28 cellular contexts compared by ENCODE assay signal in genomic region chr2:125711081-125711480, GRCh38.
"Had no signal": no experiment of that assay in that cellular context is flagged by ENCODE, and none has a peak within 500 bp of the region (broad histone marks: within the 10 kb centered on the region; RNA-seq: fewer than 3 reads in every experiment).

No MANE protein-coding gene starts in this region.

- H3K4me1 Mint-ChIP-seq: activated CD4-positive, alpha-beta T cell treated with anti-CD3 and anti-CD28 coated beads, Interleukin-2, amount 10 ng/mL, durations not matched to agents 24 days and 14 days had no signal

- H3K27me3 ChIP-seq: adrenal gland, body of pancreas, breast epithelium, SJCRH30 had no signal

- H3K27ac Mint-ChIP-seq: activated CD4-positive, alpha-beta T cell treated with anti-CD3 and anti-CD28 coated beads, Interleukin-2, amount 10 ng/mL, durations not matched to agents 24 days and 14 days; activated CD8-positive, alpha-beta T cell treated with anti-CD3 and anti-CD28 coated beads, Interleukin-2, amount 10 ng/mL, durations not matched to agents 7 days and 5 days; activated naive CD4-positive, alpha-beta T cell treated with anti-CD3 and anti-CD28 coated beads for 36 hours; activated naive CD4-positive, alpha-beta T cell treated with anti-CD3 and anti-CD28 coated beads, Interleukin-2, amount 50 U/mL, for 72 hours; activated T-helper 1 cell treated with anti-CD3 and anti-CD28 coated beads, Interleukin-12 subunit alpha, Interleukin-12 subunit beta, Interleukin-2, Interleukin-4 antibody, amounts not matched to agents 30 ng/mL and 10 ng/mL and 1 ng/mL, durations not matched to agents 14 hours and 24 hours and 36 hours had no signal

- H3K9me3 ChIP-seq: adrenal gland, body of pancreas, breast epithelium, SJCRH30 had no signal

- H3K27ac ChIP-seq: adrenal gland, body of pancreas, breast epithelium, SJCRH30, SK-N-MC, WERI-Rb-1 had no signal

- H3K4me3 ChIP-seq: adrenal gland, body of pancreas, breast epithelium, SJCRH30, SK-N-MC had no signal

- H3K27me3 Mint-ChIP-seq: activated CD4-positive, alpha-beta T cell treated with anti-CD3 and anti-CD28 coated beads, Interleukin-2, amount 10 ng/mL, durations not matched to agents 24 days and 14 days had no signal

- H3K9me3 Mint-ChIP-seq: activated CD4-positive, alpha-beta T cell treated with anti-CD3 and anti-CD28 coated beads, Interleukin-2, amount 10 ng/mL, durations not matched to agents 24 days and 14 days; activated naive CD4-positive, alpha-beta T cell treated with anti-CD3 and anti-CD28 coated beads for 36 hours had no signal

- H3K4me1 ChIP-seq: adrenal gland, body of pancreas, breast epithelium, SJCRH30 had no signal

- ATAC-seq: activated CD8-positive, alpha-beta T cell treated with anti-CD3 and anti-CD28 coated beads, Interleukin-2, amount 10 ng/mL, durations not matched to agents 7 days and 5 days; activated naive CD4-positive, alpha-beta T cell treated with anti-CD3 and anti-CD28 coated beads, Interleukin-2, amount 50 U/mL, for 72 hours; activated T-cell treated with anti-CD3 and anti-CD28 coated beads, Interleukin-2, amount 50 U/mL, for 4 hours; body of pancreas; Panc1 had no signal

- DNase-seq: activated CD4-positive, alpha-beta T cell treated with anti-CD3 and anti-CD28 coated beads for 1 hour; activated CD4-positive, alpha-beta T cell treated with anti-CD3 and anti-CD28 coated beads, Interleukin-2, amount 10 ng/mL, durations not matched to agents 24 days and 14 days; activated CD4-positive, alpha-beta T cell treated with anti-CD3 and anti-CD28 coated beads, Interleukin-2, amount 50 U/mL, for 4 hours; activated CD4-positive, CD25-positive, alpha-beta regulatory T cell; activated CD8-positive, alpha-beta memory T cell treated with anti-CD3 and anti-CD28 coated beads, Interleukin-2, amount 50 U/mL, for 4 hours; activated CD8-positive, alpha-beta T cell treated with anti-CD3 and anti-CD28 coated beads, Interleukin-2, amount 10 ng/mL, durations not matched to agents 7 days and 5 days; activated gamma-delta T cell treated with Interleukin-2 at 50 U/mL for 16 hours; activated naive CD4-positive, alpha-beta T cell treated with anti-CD3 and anti-CD28 coated beads for 36 hours; activated T-cell treated with anti-CD3 and anti-CD28 coated beads for 4 hours; activated T-cell treated with anti-CD3 and anti-CD28 coated beads, Interleukin-2, amount 50 U/mL, for 4 hours; adrenal gland; body of pancreas; NCI-H1048; NCI-H1105 treated with DMSO at 0.1 percent for 48 hours; NCI-H1436 treated with DMSO at 0.1 percent for 48 hours; NCI-H1694 treated with DMSO at 0.1 percent for 48 hours; NCI-H2029; NCI-H345; NCI-H524 treated with DMSO at 0.1 percent for 48 hours; SHP77; SJCRH30; T1000; WERI-Rb-1 had no signal

- H3K4me3 Mint-ChIP-seq: activated CD4-positive, alpha-beta T cell treated with anti-CD3 and anti-CD28 coated beads, Interleukin-2, amount 10 ng/mL, durations not matched to agents 24 days and 14 days; activated CD8-positive, alpha-beta T cell treated with anti-CD3 and anti-CD28 coated beads, Interleukin-2, amount 10 ng/mL, durations not matched to agents 7 days and 5 days; activated naive CD4-positive, alpha-beta T cell treated with anti-CD3 and anti-CD28 coated beads for 36 hours; activated T-cell treated with anti-CD3 and anti-CD28 coated beads, Interleukin-2, amount 50 U/mL, for 4 hours; activated T-helper 1 cell treated with anti-CD3 and anti-CD28 coated beads, Interleukin-12 subunit alpha, Interleukin-12 subunit beta, Interleukin-2, Interleukin-4 antibody, amounts not matched to agents 30 ng/mL and 10 ng/mL and 1 ng/mL, durations not matched to agents 14 hours and 24 hours and 36 hours had no signal

- H3K36me3 ChIP-seq: adrenal gland, breast epithelium, SJCRH30, WERI-Rb-1 had no signal
